Comparison of ENCODE assay signal across 24 cellular contexts in genomic region chr22:42067706-42068350, GRCh38.
"Had no signal": no experiment of that assay in that cellular context is flagged by ENCODE, and none has a peak within 500 bp of the region (broad histone marks: within the 10 kb centered on the region; RNA-seq: fewer than 3 reads in every experiment).

No MANE protein-coding gene starts in this region.

- H3K4me3 ChIP-seq: body of pancreas, dorsolateral prefrontal cortex, esophagus squamous epithelium, gastrocnemius medialis, right lobe of liver, thoracic aorta, upper lobe of left lung had no signal

- H3K27me3 ChIP-seq: body of pancreas, dorsolateral prefrontal cortex, esophagus squamous epithelium, gastrocnemius medialis, right lobe of liver, upper lobe of left lung had no signal

- DNase-seq: activated CD4-positive, alpha-beta T cell treated with anti-CD3 and anti-CD28 coated beads for 4 hours; activated CD4-positive, alpha-beta T cell treated with anti-CD3 and anti-CD28 coated beads, Interleukin-2, amount 50 U/mL, for 48 hours; activated CD4-positive, CD25-positive, alpha-beta regulatory T cell; activated gamma-delta T cell; activated T-cell treated with anti-CD3 and anti-CD28 coated beads, Interleukin-2, amount 50 U/mL, for 72 hours; anterior cingulate cortex; body of pancreas; caudate nucleus; esophagus squamous epithelium; gastrocnemius medialis; hypothalamus; left cardiac atrium; nephron progenitor cell; nucleus accumbens; small intestine; stimulated activated CD4-positive, alpha-beta T cell treated with anti-CD3 and anti-CD28 coated beads, Interleukin-2, amount 100 ng/mL, for 48 hours; stimulated activated CD8-positive, alpha-beta memory T cell treated with anti-CD3 and anti-CD28 coated beads, Interleukin-4, amount 100 ng/mL, for 48 hours; stimulated activated naive CD4-positive, alpha-beta T cell had no signal

- H3K9me3 Mint-ChIP-seq: activated naive CD4-positive, alpha-beta T cell treated with anti-CD3 and anti-CD28 coated beads, Interleukin-2, amount 50 U/mL, for 24 hours; activated T-cell treated with anti-CD3 and anti-CD28 coated beads, Interleukin-2, amount 50 U/mL, for 72 hours; nephron progenitor cell; T-helper 1 cell treated with Interleukin-12 subunit alpha and Interleukin-12 subunit beta and Interleukin-4 antibody, amounts not matched to agents 30 μg/mL and 1 μg/mL, for 36 hours had no signal

- H3K9me3 ChIP-seq: body of pancreas, esophagus squamous epithelium, gastrocnemius medialis, right lobe of liver, thoracic aorta, upper lobe of left lung had no signal

- H3K27me3 Mint-ChIP-seq: activated naive CD4-positive, alpha-beta T cell treated with anti-CD3 and anti-CD28 coated beads, Interleukin-2, amount 50 U/mL, for 24 hours had no signal

- H3K4me3 Mint-ChIP-seq: activated naive CD4-positive, alpha-beta T cell treated with anti-CD3 and anti-CD28 coated beads, Interleukin-2, amount 50 U/mL, for 24 hours; activated T-cell treated with anti-CD3 and anti-CD28 coated beads, Interleukin-2, amount 50 U/mL, for 72 hours; nephron progenitor cell; T-helper 1 cell treated with Interleukin-12 subunit alpha and Interleukin-12 subunit beta and Interleukin-4 antibody, amounts not matched to agents 30 μg/mL and 1 μg/mL, for 36 hours had no signal

- H3K27ac Mint-ChIP-seq: activated naive CD4-positive, alpha-beta T cell treated with anti-CD3 and anti-CD28 coated beads, Interleukin-2, amount 50 U/mL, for 24 hours; activated T-cell treated with anti-CD3 and anti-CD28 coated beads, Interleukin-2, amount 50 U/mL, for 72 hours; nephron progenitor cell; T-helper 1 cell treated with Interleukin-12 subunit alpha and Interleukin-12 subunit beta and Interleukin-4 antibody, amounts not matched to agents 30 μg/mL and 1 μg/mL, for 36 hours had no signal

- ATAC-seq: activated T-cell treated with anti-CD3 and anti-CD28 coated beads, Interleukin-2, amount 50 U/mL, for 72 hours; body of pancreas; gastrocnemius medialis; left cardiac atrium; right lobe of liver had no signal
